ENCODE assay signal across 20 cellular contexts in genomic region chr17:71375948-71376347, GRCh38.
DNase-seq lines count a peak whose midpoint lies in the region; ATAC-seq and TF ChIP-seq lines count a peak whose summit lies in the region.
"Had no signal": no experiment of that assay in that cellular context is flagged by ENCODE, and none has a peak within 500 bp of the region (broad histone marks: within the 10 kb centered on the region; RNA-seq: fewer than 3 reads in every experiment).

No MANE protein-coding gene starts in this region.

- POLR2A ChIA-PET in MCF 10A (lab: Yijun Ruan, JAX) (interaction anchor here (1.0 kb wide), 1 partner anchor 14 kb away, joined by 4 read pairs; no protein-coding TSS in a partner anchor), WTC11 (lab: Charles Lee) (no interaction called here)

- H2AFZ ChIP-seq in mammary epithelial cell (ENCODE audit: low read depth, low read length) = peak overlapping the region; percentile 41

- no peaks in the 10 kb centered on the region for H3K27me3 Mint-ChIP-seq in MCF 10A (ENCODE audit: insufficient read depth, unreplicated experiment)
- no peaks in the 10 kb centered on the region for H3K27me3 Mint-ChIP-seq in WTC11 (ENCODE audit: low read depth)
- H3K27me3 Mint-ChIP-seq: B cell; CD4-positive, alpha-beta T cell had no signal

- H3K9me3 Mint-ChIP-seq in MCF 10A (ENCODE audit: unreplicated experiment) (no peaks in the 10 kb centered on the region), WTC11 (peaks cover 8% of the 10 kb centered on the region)

- H3K27ac ChIP-seq in mammary epithelial cell (ENCODE audit: insufficient read depth, low read depth, low read length) = no peak overlapping the region
- H3K27ac ChIP-seq in esophagus muscularis mucosa (replicated peaks in 1 of 4) = no peak overlapping the region
- H3K27ac ChIP-seq: 22Rv1; A549; BLaER1 treated with 17β-estradiol and CSF1 and Interleukin-3, amounts not matched to agents 10 nM and 100 nM; C4-2B had no signal

- no peaks in the 10 kb centered on the region for H4K20me1 ChIP-seq in mammary epithelial cell (ENCODE audit: insufficient read depth, low read length)
- H4K20me1 ChIP-seq: BLaER1 treated with 17β-estradiol and CSF1 and Interleukin-3, amounts not matched to agents 10 nM and 100 nM had no signal

- CTCF ChIA-PET in mammary epithelial cell (lab: Charles Lee; ENCODE audit: low non-redundant PET) (interaction anchor here (0.6 to 0.7 kb wide), 2 partner anchors 26 to 132 kb away, joined by 3 to 5 read pairs; no protein-coding TSS in a partner anchor), MCF 10A (lab: Yijun Ruan, JAX) (interaction anchor here (0.7 kb wide), 2 partner anchors 479 to 572 kb away, joined by 3 to 4 read pairs; no protein-coding TSS in a partner anchor), WTC11 (lab: Charles Lee) (no interaction called here)

- H3K4me3 Mint-ChIP-seq in MCF 10A (ENCODE audit: unreplicated experiment) (no peak overlapping the region), WTC11 (no peak overlapping the region)
- H3K4me3 Mint-ChIP-seq: B cell; CD4-positive, alpha-beta T cell; CD8-positive, alpha-beta T cell had no signal

- H3K4me1 ChIP-seq in mammary epithelial cell (ENCODE audit: insufficient read depth, low read length) = no peaks in the 10 kb centered on the region
- H3K4me1 ChIP-seq in esophagus muscularis mucosa = no peaks in the 10 kb centered on the region
- H3K4me1 ChIP-seq: A549; BLaER1 treated with 17β-estradiol and CSF1 and Interleukin-3, amounts not matched to agents 10 nM and 100 nM had no signal

- H3K4me1 Mint-ChIP-seq in MCF 10A (ENCODE audit: insufficient read depth, unreplicated experiment) = no peaks in the 10 kb centered on the region
- H3K4me1 Mint-ChIP-seq in WTC11 = 0 out of 2 replicates have a peak, but pooled peaks cover 3% of the 10 kb centered on the region
- H3K4me1 Mint-ChIP-seq: B cell had no signal

- no peak for ATAC-seq in WTC11
- ATAC-seq: A549; CD8-positive, alpha-beta T cell; GM12878 had no signal

- BruUV-seq in mammary epithelial cell (replicated peaks; lab: Mats Ljungman, UMichigan) (no TSS peak), MCF 10A (replicated peaks; lab: Mats Ljungman, UMichigan) (no TSS peak)

- H3K4me3 ChIP-seq in mammary epithelial cell (replicated peaks in 1 of 3; ENCODE audit: insufficient read depth in 1 of 3, low read depth in 2 of 3, low read length in 3 of 3) (no peak overlapping the region), esophagus muscularis mucosa (no peak overlapping the region)
- H3K4me3 ChIP-seq: A549; BLaER1 treated with 17β-estradiol and CSF1 and Interleukin-3, amounts not matched to agents 10 nM and 100 nM; GM12878 had no signal

- intact Hi-C loops in mammary epithelial cell (cut with micrococcal nuclease) (no loop called here), MCF 10A (cut with micrococcal nuclease) (no loop called here), esophagus muscularis mucosa (cut with DNase I) (no loop called here)

- H3K9me3 ChIP-seq in mammary epithelial cell (replicated peaks; ENCODE audit: insufficient read depth, low read length) (no peaks in the 10 kb centered on the region), esophagus muscularis mucosa (no peaks in the 10 kb centered on the region)
- H3K9me3 ChIP-seq: A549; BLaER1 treated with 17β-estradiol and CSF1 and Interleukin-3, amounts not matched to agents 10 nM and 100 nM; Caco-2 had no signal

- H3K9ac ChIP-seq in mammary epithelial cell (ENCODE audit: insufficient read depth, low read length) = no peak overlapping the region
- H3K9ac ChIP-seq: BLaER1 treated with 17β-estradiol and CSF1 and Interleukin-3, amounts not matched to agents 10 nM and 100 nM had no signal

- TF ChIP-seq POLR2A in esophagus muscularis mucosa (IDR thresholded peaks at IDR 0.05; ENCODE audit: low read depth) = no peak

- dilution Hi-C loops in mammary epithelial cell (cut with HindIII; ENCODE audit: low sequenced_read_pairs) = no loop called here

- H3K36me3 ChIP-seq in mammary epithelial cell (ENCODE audit: insufficient read depth, low read length) (no peaks in the 10 kb centered on the region), esophagus muscularis mucosa (no peaks in the 10 kb centered on the region)
- H3K36me3 ChIP-seq: BLaER1 treated with 17β-estradiol and CSF1 and Interleukin-3, amounts not matched to agents 10 nM and 100 nM had no signal

- no peak for DNase-seq in mammary epithelial cell
- DNase-seq in MCF 10A (ENCODE audit: unreplicated experiment) = no peak
- DNase-seq in WTC11 (ENCODE audit: low spot score) = no peak
- peak; percentile 55 for DNase-seq in esophagus muscularis mucosa (ENCODE audit: extremely low spot score)
- DNase-seq in EL = no peak
- DNase-seq in NCI-H69 (lab: John Stamatoyannopoulos, UW) = no peak
- no peak for DNase-seq in hippocampal formation (lab: John Stamatoyannopoulos, UW)
- DNase-seq: AML-193; Caco-2; Calu3; CD4-positive, alpha-beta T cell; CD8-positive, alpha-beta T cell; DMS79 treated with DMSO at 0.1 percent for 48 hours; GDM1 had no signal

- in situ Hi-C loops in mammary epithelial cell (cut with MboI; ENCODE audit: low sequenced_read_pairs in 2 of 2) = no loop called here

- no peak for TF ChIP-seq EP300 in esophagus muscularis mucosa (IDR thresholded peaks at IDR 0.05)

- no peak overlapping the region for H3K27ac Mint-ChIP-seq in MCF 10A (ENCODE audit: low read depth, unreplicated experiment)
- H3K27ac Mint-ChIP-seq in WTC11 = no peak overlapping the region
- H3K27ac Mint-ChIP-seq: B cell; CD4-positive, alpha-beta T cell; CD8-positive, alpha-beta T cell had no signal

- TF ChIP-seq CTCF in mammary epithelial cell (conservative IDR thresholded peaks at IDR 0.05 in 1 of 2, IDR thresholded peaks at IDR 0.05 in 1 of 2; ENCODE audit: extremely low read depth in 1 of 2, insufficient read depth in 1 of 2, low read depth in 1 of 2, low read length in 2 of 2) (no peak), MCF 10A (IDR thresholded peaks at IDR 0.05; ENCODE audit: unreplicated experiment) (no peak), WTC11 (IDR thresholded peaks at IDR 0.05) (no peak), esophagus muscularis mucosa (IDR thresholded peaks at IDR 0.05) (no peak)

- H3K79me2 ChIP-seq in mammary epithelial cell (ENCODE audit: insufficient read depth, low read length) = no peaks in the 10 kb centered on the region

- H3K27me3 ChIP-seq in mammary epithelial cell (ENCODE audit: insufficient read depth, low read length) (no peaks in the 10 kb centered on the region), esophagus muscularis mucosa (no peaks in the 10 kb centered on the region)
- H3K27me3 ChIP-seq: BLaER1 treated with 17β-estradiol and CSF1 and Interleukin-3, amounts not matched to agents 10 nM and 100 nM had no signal

- no peak overlapping the region for H3K4me2 ChIP-seq in mammary epithelial cell (ENCODE audit: insufficient read depth, low read depth, low read length)
- H3K4me2 ChIP-seq: A549; BLaER1 treated with 17β-estradiol and CSF1 and Interleukin-3, amounts not matched to agents 10 nM and 100 nM had no signal

- WGBS in mammary epithelial cell (ENCODE audit: low coverage, missing lambda C conversion rate) = 100% methylated on average over 1 of the region's 1 CpG
- WGBS in esophagus muscularis mucosa = 89% methylated on average over 1 of the region's 1 CpG

- H3K36me3 Mint-ChIP-seq in MCF 10A (ENCODE audit: insufficient read depth, unreplicated experiment) = no peaks in the 10 kb centered on the region
- H3K36me3 Mint-ChIP-seq in WTC11 = no peaks in the 10 kb centered on the region
- H3K36me3 Mint-ChIP-seq: CD8-positive, alpha-beta T cell had no signal

TF ChIP-seq in WTC11, 78 proteins besides CTCF, POLR2A, EP300 and RAD21:
- TF ChIP-seq TEAD4 (CRISPR knock-in tag; IDR thresholded peaks at IDR 0.05) = no peak
- no peak for TF ChIP-seq FOXP1 (CRISPR knock-in tag; IDR thresholded peaks at IDR 0.05; ENCODE audit: borderline replicate concordance)
- TF ChIP-seq ZNF416 (CRISPR knock-in tag; IDR thresholded peaks at IDR 0.05) = 0 out of 2 replicates have a peak, but pooled peaks have one; percentile 28
